9 cellular contexts compared by ENCODE assay signal in the genomic region with DNA sequence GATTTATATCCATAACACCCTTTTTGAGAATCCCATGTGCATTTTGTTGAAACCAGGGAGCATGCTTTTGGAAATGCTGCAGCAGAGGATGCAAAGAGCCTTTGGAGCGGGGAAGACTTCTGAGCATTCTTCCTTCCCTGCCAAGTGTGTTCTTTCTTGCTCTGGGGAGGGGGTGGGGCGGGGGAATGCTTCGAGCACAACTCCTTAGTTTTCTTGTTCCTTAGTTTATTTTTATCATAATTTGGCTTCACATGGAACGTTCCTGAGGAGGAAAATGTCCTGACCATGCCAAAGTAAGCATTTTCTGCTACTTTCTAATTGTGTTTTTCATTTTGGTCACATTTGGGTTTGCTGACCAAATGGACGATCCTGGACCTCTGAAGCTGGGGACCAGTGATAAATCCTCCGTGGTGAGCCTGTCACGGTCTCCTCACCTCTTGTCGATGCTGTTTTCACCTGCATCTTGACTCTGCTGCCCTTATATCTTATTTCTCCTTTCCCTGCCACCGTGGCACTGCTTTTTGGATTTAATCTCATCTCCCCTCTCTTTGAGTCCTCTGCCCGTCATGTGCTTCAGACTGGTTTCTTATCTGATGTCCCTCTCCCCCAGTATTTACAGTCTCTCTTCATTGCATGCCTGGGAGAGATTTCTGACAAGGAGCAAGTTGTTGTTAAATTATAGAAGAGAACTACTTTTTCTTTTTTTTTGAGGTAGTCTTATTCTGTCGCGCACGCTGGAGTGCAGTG. TPM values are rescaled to one million over a fixed set of nuclear protein-coding genes. Genes with fewer than 3 reads are reported as not detected.
A peak's percentile ranks its signal among the peaks of the same experiment; 100 is the strongest.
DNase-seq lines count a peak whose midpoint lies in the region; ATAC-seq and TF ChIP-seq lines count a peak whose summit lies in the region.
"Had no signal": no experiment of that assay in that cellular context is flagged by ENCODE, and none has a peak within 500 bp of the region (broad histone marks: within the 10 kb centered on the region; RNA-seq: fewer than 3 reads in every experiment).

No MANE protein-coding gene starts in this region.

- H4K20me1 ChIP-seq in GM23338 (replicated peaks; ENCODE audit: insufficient read depth) (peaks cover 33% of the 10 kb centered on the region), PC-9 (ENCODE audit: insufficient read depth) (peaks cover 27% of the 10 kb centered on the region)

- H3K27me3 Mint-ChIP-seq in GM23338 (ENCODE audit: insufficient read depth, low read depth, poor library complexity) = peaks cover 8% of the 10 kb centered on the region
- H3K27me3 Mint-ChIP-seq in progenitor cell of endocrine pancreas = peaks cover 3% of the 10 kb centered on the region

- H2AFZ ChIP-seq in GM23338 = no peak overlapping the region
- H2AFZ ChIP-seq in PC-9 = no peak overlapping the region

- peak overlapping the region; percentile 86 for H3K4me3 ChIP-seq in GM23338
- H3K4me3 ChIP-seq in PC-9 = peak overlapping the region; percentile 92; the same call in 1 of the 2 replicates

- intact Hi-C loops in PC-9 (cut with micrococcal nuclease; ENCODE audit: unreplicated experiment) = no loop called here

- H3K4me2 ChIP-seq in GM23338 (peak overlapping the region; percentile 95), PC-9 (peak overlapping the region; percentile 98)

- H3K36me3 Mint-ChIP-seq in GM23338 (ENCODE audit: low read depth) (peaks cover 47% of the 10 kb centered on the region), progenitor cell of endocrine pancreas (ENCODE audit: insufficient read depth) (peaks cover 10% of the 10 kb centered on the region)

- TF ChIP-seq CTCF in GM23338 (conservative IDR thresholded peaks at IDR 0.05; ENCODE audit: low read depth in 2 of 2) (no peak), PC-9 (conservative IDR thresholded peaks at IDR 0.05) (no peak), progenitor cell of endocrine pancreas (IDR thresholded peaks at IDR 0.05; ENCODE audit: unreplicated experiment) (no peak)

- H3K4me1 ChIP-seq in GM23338 (ENCODE audit: insufficient read depth) = peaks cover 24% of the 10 kb centered on the region
- H3K4me1 ChIP-seq in PC-9 (replicated peaks; ENCODE audit: insufficient read depth) = peaks cover 22% of the 10 kb centered on the region

- H3K27me3 ChIP-seq in GM23338 (ENCODE audit: insufficient read depth) = no peaks in the 10 kb centered on the region
- H3K27me3 ChIP-seq in PC-9 (ENCODE audit: insufficient read depth, low read depth) = no peaks in the 10 kb centered on the region

- no peak for ATAC-seq in GM23338

- CTCF ChIA-PET in PC-9 (lab: Charles Lee) = interaction anchor here (0.6 kb wide), 1 partner anchor 28 kb away, joined by 3 read pairs; no protein-coding TSS in a partner anchor

- H3K9me3 ChIP-seq in PC-9 (ENCODE audit: insufficient read depth, low read depth) = no peaks in the 10 kb centered on the region

- H3K9me3 Mint-ChIP-seq in GM23338 (no peaks in the 10 kb centered on the region), progenitor cell of endocrine pancreas (ENCODE audit: low read depth) (no peaks in the 10 kb centered on the region)

- H3K4me1 Mint-ChIP-seq in GM23338 (peaks cover 21% of the 10 kb centered on the region), progenitor cell of endocrine pancreas (ENCODE audit: low read depth) (peaks cover 25% of the 10 kb centered on the region)

- POLR2A ChIA-PET in PC-9 (lab: Charles Lee; ENCODE audit: unreplicated experiment) = no interaction called here

- H3K27ac ChIP-seq in GM23338 (ENCODE audit: low read depth) (peak overlapping the region; percentile 45; the same call in 1 of the 2 replicates), PC-9 (no peak overlapping the region), epithelial cell of prostate (peak overlapping the region; percentile 50)

- H3K27ac Mint-ChIP-seq in GM23338 = no peak overlapping the region
- peak overlapping the region; percentile 7 for H3K27ac Mint-ChIP-seq in progenitor cell of endocrine pancreas

- in situ Hi-C loops in ACHN (cut with HindIII; ENCODE audit: low pct_ligation_motif_present, low pct_unique_long_range_greater_than_20kb, low sequenced_read_pairs) = no loop called here

- peaks cover 60% of the 10 kb centered on the region for H3K79me2 ChIP-seq in GM23338 (replicated peaks; ENCODE audit: insufficient read depth)
- H3K79me2 ChIP-seq in PC-9 (ENCODE audit: low read depth) = peaks cover 59% of the 10 kb centered on the region

- H3F3A ChIP-seq in GM23338 (replicated peaks; ENCODE audit: low read depth) = 0 out of 2 replicates have a peak, but pooled peaks cover 3% of the 10 kb centered on the region
- peaks cover 20% of the 10 kb centered on the region for H3F3A ChIP-seq in PC-9 (ENCODE audit: insufficient read depth, low read depth)

- BruUV-seq in PC-9 (replicated peaks; lab: Mats Ljungman, UMichigan) = no TSS peak

- DNase-seq in GM23338 (ENCODE audit: low spot score) (peak; percentile 30), PC-9 (no peak), epithelial cell of prostate (ENCODE audit: low read depth, low spot score) (no peak), progenitor cell of endocrine pancreas (ENCODE audit: low spot score, unreplicated experiment) (no peak), NCI-H1417 (lab: John Stamatoyannopoulos, UW) (no peak), ACHN (no peak)
- DNase-seq in activated CD8-positive, alpha-beta memory T cell treated with anti-CD3 and anti-CD28 coated beads, Interleukin-2, amount 50 U/mL, for 48 hours = no peak
- DNase-seq: activated CD4-positive, CD25-positive, alpha-beta regulatory T cell had no signal

- peak overlapping the region; percentile 86 for H3K4me3 Mint-ChIP-seq in GM23338
- peak overlapping the region; percentile 6 for H3K4me3 Mint-ChIP-seq in progenitor cell of endocrine pancreas (ENCODE audit: low read depth)

- peaks cover 31% of the 10 kb centered on the region for H3K36me3 ChIP-seq in GM23338 (ENCODE audit: insufficient read depth)
- H3K36me3 ChIP-seq in PC-9 (ENCODE audit: low read depth) = peaks cover 43% of the 10 kb centered on the region

- H3K9me2 ChIP-seq in GM23338 (ENCODE audit: insufficient read depth) = no peaks in the 10 kb centered on the region
- no peaks in the 10 kb centered on the region for H3K9me2 ChIP-seq in PC-9 (ENCODE audit: insufficient read depth)

TF ChIP-seq in GM23338, 12 proteins besides CTCF, POLR2A, EP300 and RAD21:
- TF ChIP-seq ZNF114 (CRISPR knock-in tag; IDR thresholded peaks at IDR 0.05) (no peak), POLR2AphosphoS5 (IDR thresholded peaks at IDR 0.05; ENCODE audit: low read depth) (no peak)
- TF ChIP-seq, protein P1, sequence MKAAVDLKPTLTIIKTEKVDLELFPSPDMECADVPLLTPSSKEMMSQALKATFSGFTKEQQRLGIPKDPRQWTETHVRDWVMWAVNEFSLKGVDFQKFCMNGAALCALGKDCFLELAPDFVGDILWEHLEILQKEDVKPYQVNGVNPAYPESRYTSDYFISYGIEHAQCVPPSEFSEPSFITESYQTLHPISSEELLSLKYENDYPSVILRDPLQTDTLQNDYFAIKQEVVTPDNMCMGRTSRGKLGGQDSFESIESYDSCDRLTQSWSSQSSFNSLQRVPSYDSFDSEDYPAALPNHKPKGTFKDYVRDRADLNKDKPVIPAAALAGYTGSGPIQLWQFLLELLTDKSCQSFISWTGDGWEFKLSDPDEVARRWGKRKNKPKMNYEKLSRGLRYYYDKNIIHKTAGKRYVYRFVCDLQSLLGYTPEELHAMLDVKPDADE (IDR thresholded peaks at IDR 0.05) = no peak
- TF ChIP-seq, protein P2, sequence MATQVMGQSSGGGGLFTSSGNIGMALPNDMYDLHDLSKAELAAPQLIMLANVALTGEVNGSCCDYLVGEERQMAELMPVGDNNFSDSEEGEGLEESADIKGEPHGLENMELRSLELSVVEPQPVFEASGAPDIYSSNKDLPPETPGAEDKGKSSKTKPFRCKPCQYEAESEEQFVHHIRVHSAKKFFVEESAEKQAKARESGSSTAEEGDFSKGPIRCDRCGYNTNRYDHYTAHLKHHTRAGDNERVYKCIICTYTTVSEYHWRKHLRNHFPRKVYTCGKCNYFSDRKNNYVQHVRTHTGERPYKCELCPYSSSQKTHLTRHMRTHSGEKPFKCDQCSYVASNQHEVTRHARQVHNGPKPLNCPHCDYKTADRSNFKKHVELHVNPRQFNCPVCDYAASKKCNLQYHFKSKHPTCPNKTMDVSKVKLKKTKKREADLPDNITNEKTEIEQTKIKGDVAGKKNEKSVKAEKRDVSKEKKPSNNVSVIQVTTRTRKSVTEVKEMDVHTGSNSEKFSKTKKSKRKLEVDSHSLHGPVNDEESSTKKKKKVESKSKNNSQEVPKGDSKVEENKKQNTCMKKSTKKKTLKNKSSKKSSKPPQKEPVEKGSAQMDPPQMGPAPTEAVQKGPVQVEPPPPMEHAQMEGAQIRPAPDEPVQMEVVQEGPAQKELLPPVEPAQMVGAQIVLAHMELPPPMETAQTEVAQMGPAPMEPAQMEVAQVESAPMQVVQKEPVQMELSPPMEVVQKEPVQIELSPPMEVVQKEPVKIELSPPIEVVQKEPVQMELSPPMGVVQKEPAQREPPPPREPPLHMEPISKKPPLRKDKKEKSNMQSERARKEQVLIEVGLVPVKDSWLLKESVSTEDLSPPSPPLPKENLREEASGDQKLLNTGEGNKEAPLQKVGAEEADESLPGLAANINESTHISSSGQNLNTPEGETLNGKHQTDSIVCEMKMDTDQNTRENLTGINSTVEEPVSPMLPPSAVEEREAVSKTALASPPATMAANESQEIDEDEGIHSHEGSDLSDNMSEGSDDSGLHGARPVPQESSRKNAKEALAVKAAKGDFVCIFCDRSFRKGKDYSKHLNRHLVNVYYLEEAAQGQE (IDR thresholded peaks at IDR 0.05; ENCODE audit: unreplicated experiment) = no peak

RNA-seq across cellular contexts. Expression of a gene that starts 2.4 kb away (rescaled TPM):
- total RNA-seq in GM23338 (2014; rRNA removed; shearing (Covaris generic)) = 93.3 and 93.9 TPM in 2 replicates
- polyA plus RNA-seq in GM23338 (2016; fragmentation: Nextera tagmentation; extraction: Ambion mirVana) = 30.6 and 31.8 TPM in 2 replicates
- total RNA-seq in PC-9 (2021) (80.5 and 91.9 TPM in 2 replicates), progenitor cell of endocrine pancreas (37.6 and 38.5 TPM in 2 replicates)

RNA-seq across cellular contexts. Expression of a gene that starts 39.6 kb away (rescaled TPM):
- total RNA-seq in GM23338 (2014; rRNA removed; shearing (Covaris generic)) = 0.14 TPM in 1 of 2 replicates, not detected in the other
- 0.19 and 0.29 TPM in 2 replicates for polyA plus RNA-seq in GM23338 (2016; fragmentation: Nextera tagmentation; extraction: Ambion mirVana)
- total RNA-seq in PC-9 (2021) (0.35 and 0.41 TPM in 2 replicates), progenitor cell of endocrine pancreas (0.95 and 1.0 TPM in 2 replicates)
- total RNA-seq: epithelial cell of proximal tubule had no signal
